In genomic region chr19:18576383-18576782, GRCh38 we compare ENCODE assay signal across 2 cellular contexts.
TF ChIP-seq lines count a peak whose summit lies in the region.

No MANE protein-coding gene starts in this region.

TF ChIP-seq in GM23338, 12 proteins besides CTCF, POLR2A, EP300 and RAD21:
- TF ChIP-seq NANOG (IDR thresholded peaks at IDR 0.05; ENCODE audit: borderline replicate concordance) (no peak), REST (IDR thresholded peaks at IDR 0.05; ENCODE audit: unreplicated experiment) (no peak), ZNF114 (CRISPR knock-in tag; IDR thresholded peaks at IDR 0.05) (no peak)

TF ChIP-seq in H1, 55 proteins besides CTCF, POLR2A, EP300 and RAD21:
- TF ChIP-seq POLR2AphosphoS5 (IDR thresholded peaks at IDR 0.05; ENCODE audit: low read depth, low read length): 0 out of 2 replicates have a peak, but pooled peaks have one; percentile 19
- TF ChIP-seq TAF1 (IDR thresholded peaks at IDR 0.05; ENCODE audit: low read depth, low read length): no peak
- TF ChIP-seq SAP30 (IDR thresholded peaks at IDR 0.05; ENCODE audit: insufficient read depth, insufficient replicate concordance, low read length): no peak
- TF ChIP-seq SRF (IDR thresholded peaks at IDR 0.05; ENCODE audit: low read depth, low read length): no peak
- TF ChIP-seq ATF3 (IDR thresholded peaks at IDR 0.05; ENCODE audit: insufficient read depth, low read depth, low read length): no peak
